8 cellular contexts compared by ENCODE assay signal in the genomic region with DNA sequence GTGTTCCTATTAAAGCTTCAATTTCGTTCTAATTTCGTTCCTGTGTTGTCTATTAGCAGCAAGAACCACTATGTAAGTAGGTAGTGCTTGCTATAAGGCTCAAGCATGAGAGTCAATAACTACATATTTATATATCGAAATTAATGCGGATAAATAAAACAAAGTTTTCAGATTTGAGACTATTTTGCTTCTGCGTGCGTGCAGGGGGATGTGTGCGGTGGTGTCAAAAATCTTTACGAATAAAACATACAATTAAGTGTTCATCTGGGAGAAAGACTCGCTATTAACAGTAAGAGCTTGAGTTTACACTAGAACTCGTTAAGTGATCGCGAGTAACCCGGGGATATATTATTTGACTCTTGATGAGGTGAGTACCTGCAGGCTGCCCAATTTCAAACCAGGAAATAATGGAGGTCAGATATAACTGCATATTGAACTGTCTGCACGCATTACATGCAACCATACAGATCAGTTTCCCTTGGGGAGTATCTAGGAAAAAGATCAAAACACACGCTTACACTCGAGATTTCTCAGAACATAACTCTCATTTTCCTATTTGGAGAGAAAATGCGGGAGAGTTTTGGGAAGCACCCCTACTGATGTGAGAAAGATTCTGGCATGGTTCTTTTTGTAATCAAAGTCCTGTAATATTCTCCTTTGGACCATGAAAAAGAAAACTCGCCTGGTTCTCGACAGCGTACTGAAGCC. TPM values are rescaled to one million over a fixed set of nuclear protein-coding genes. Genes with fewer than 3 reads are reported as not detected.
A peak's percentile ranks its signal among the peaks of the same experiment; 100 is the strongest.
DNase-seq lines count a peak whose midpoint lies in the region; ATAC-seq and TF ChIP-seq lines count a peak whose summit lies in the region.

No MANE protein-coding gene starts in this region.

- H3K27ac ChIP-seq in heart right ventricle = peak overlapping the region; percentile 83 to 99 (median 96)
- peak overlapping the region; percentile 96 for H3K27ac ChIP-seq in colonic mucosa
- peak overlapping the region; percentile 96 for H3K27ac ChIP-seq in mesodermal cell (ENCODE audit: low read depth, low read length, severe bottlenecking)

- H3K36me3 ChIP-seq in heart right ventricle = peaks cover 0 to 41% (median 7%) of the 10 kb centered on the region in 9 donors
- H3K36me3 ChIP-seq in NT2/D1 (ENCODE audit: insufficient read depth, insufficient read length, low read length) = peaks cover 35% of the 10 kb centered on the region
- H3K36me3 ChIP-seq in colonic mucosa = no peaks in the 10 kb centered on the region
- peaks cover 24% of the 10 kb centered on the region for H3K36me3 ChIP-seq in mesodermal cell (ENCODE audit: control insufficient read depth, insufficient read depth, low read length)

- H3K9me3 ChIP-seq in heart right ventricle = no peaks in the 10 kb centered on the region
- H3K9me3 ChIP-seq in NT2/D1 (ENCODE audit: insufficient read depth, low read length) = no peaks in the 10 kb centered on the region
- no peaks in the 10 kb centered on the region for H3K9me3 ChIP-seq in colonic mucosa
- H3K9me3 ChIP-seq in mesodermal cell (ENCODE audit: control insufficient read depth, low read length) = no peaks in the 10 kb centered on the region

- intact Hi-C loops in heart right ventricle (cut with DNase I) = loop anchor here in 5 of 10 donors (5.0 to 10.0 kb wide), 3 partner anchors 48 to 79 kb away; a partner anchor contains a TSS
- intact Hi-C loops in left ventricle myocardium superior (cut with micrococcal nuclease) = loop anchor here (10.0 kb wide), 1 partner anchor 69 kb away; no protein-coding TSS in a partner anchor
- intact Hi-C loops in colonic mucosa (cut with DNase I) = no loop called here

- H3K9ac ChIP-seq in NT2/D1 (ENCODE audit: insufficient read length, low read depth) = peak overlapping the region; percentile 96
- peak overlapping the region; percentile 63 to 91 for H3K9ac ChIP-seq in colonic mucosa (ENCODE audit: low read depth in 2 of 2, low read length in 2 of 2)

- H3K4me3 ChIP-seq in heart right ventricle (peak overlapping the region; percentile 74 to 97 (median 93)), NT2/D1 (ENCODE audit: insufficient read length, low read depth) (peak overlapping the region; percentile 95), colonic mucosa (peak overlapping the region; percentile 91), mesodermal cell (ENCODE audit: extremely low read depth, insufficient read depth, low read length, poor library complexity, severe bottlenecking) (peak overlapping the region; percentile 77)

- no peak for ATAC-seq in heart right ventricle
- ATAC-seq in left ventricle myocardium superior = no peak

- no peak for DNase-seq in heart right ventricle
- no peak for DNase-seq in left ventricle myocardium superior
- no peak for DNase-seq in NT2/D1 (ENCODE audit: low read depth, low spot score)
- peak; percentile 22 for DNase-seq in colonic mucosa
- no peak for DNase-seq in retina
- DNase-seq in activated CD4-positive, CD25-positive, alpha-beta regulatory T cell treated with anti-CD3 and anti-CD28 coated beads, Interleukin-2, amount 50 U/mL, for 72 hours = no peak
- no peak for DNase-seq in AG08395 (ENCODE audit: low spot score)

- WGBS in heart right ventricle, 2 donors = 6 to 8% methylated on average over 20 of the region's 20 CpGs
- WGBS in mesodermal cell (ENCODE audit: insufficient coverage in 2 of 2), 2 experiments = 0% methylated on average over 4 to 8 of the region's 20 CpGs

- TF ChIP-seq CTCF in heart right ventricle (IDR thresholded peaks at IDR 0.05) = no peak
- TF ChIP-seq CTCF in colonic mucosa (IDR thresholded peaks at IDR 0.05) = no peak

- H3K4me1 ChIP-seq in heart right ventricle = peaks cover 0 to 46% (median 24%) of the 10 kb centered on the region in 9 donors
- H3K4me1 ChIP-seq in NT2/D1 (ENCODE audit: insufficient read depth, insufficient read length) = no peaks in the 10 kb centered on the region
- H3K4me1 ChIP-seq in colonic mucosa = no peaks in the 10 kb centered on the region
- H3K4me1 ChIP-seq in mesodermal cell (ENCODE audit: control insufficient read depth, insufficient read depth, low read length, poor library complexity, severe bottlenecking) = no peaks in the 10 kb centered on the region

- H3K27me3 ChIP-seq in heart right ventricle (no peaks in the 10 kb centered on the region), NT2/D1 (ENCODE audit: insufficient read depth, insufficient read length) (no peaks in the 10 kb centered on the region), colonic mucosa (no peaks in the 10 kb centered on the region)

RNA-seq across cellular contexts. Expression of a gene that starts 0.8 kb away (rescaled TPM):
- total RNA-seq in heart right ventricle = 10 to 100 TPM in 6 of 10 donors, 1 to 10 TPM in 4; 8.5 to 21.7 (median 10.7) TPM
- 10 to 100 TPM; 11.4 to 20.4 TPM for polyA plus RNA-seq in heart right ventricle
- 12.4 TPM for total RNA-seq in left ventricle myocardium superior
- total RNA-seq in colonic mucosa = 100 to 1,000 TPM; 115 to 149 TPM
- 62.7 TPM for polyA plus RNA-seq in mesodermal cell (2013, experiment 1 of 2)
- polyA plus RNA-seq in mesodermal cell (2013, experiment 2 of 2) = 75.6 TPM

RNA-seq across cellular contexts. Expression of a gene that starts 30.6 kb away (rescaled TPM):
- total RNA-seq in heart right ventricle = 1 to 10 TPM; 5.9 to 8.5 (median 7.1) TPM
- 1 to 10 TPM; 4.0 to 5.9 TPM for polyA plus RNA-seq in heart right ventricle
- 7.1 TPM for total RNA-seq in left ventricle myocardium superior
- total RNA-seq in colonic mucosa = 1 to 10 TPM; 7.4 to 8.0 TPM
- polyA plus RNA-seq in mesodermal cell (2013, experiment 1 of 2) = 5.0 TPM
- 4.2 TPM for polyA plus RNA-seq in mesodermal cell (2013, experiment 2 of 2)

RNA-seq across cellular contexts. Expression of a gene that starts 46.6 kb away (rescaled TPM):
- total RNA-seq in heart right ventricle (1 to 10 TPM; 3.6 to 8.1 (median 4.1) TPM), left ventricle myocardium superior (4.3 TPM), colonic mucosa (10 to 100 TPM; 17.3 to 18.6 TPM)
- 1 to 10 TPM; 3.8 to 5.4 TPM for polyA plus RNA-seq in heart right ventricle
- 10.2 TPM for polyA plus RNA-seq in mesodermal cell (2013, experiment 1 of 2)
- 12.1 TPM for polyA plus RNA-seq in mesodermal cell (2013, experiment 2 of 2)

RNA-seq across cellular contexts. Expression of a gene that starts 46.7 kb away (rescaled TPM):
- total RNA-seq in heart right ventricle = 1 to 10 TPM; 4.1 to 7.8 (median 5.2) TPM
- polyA plus RNA-seq in heart right ventricle = 1 to 10 TPM; 1.2 to 1.5 TPM
- 5.1 TPM for total RNA-seq in left ventricle myocardium superior
- 10 to 100 TPM; 10.3 to 12.9 TPM for total RNA-seq in colonic mucosa
- 6.5 TPM for polyA plus RNA-seq in mesodermal cell (2013, experiment 1 of 2)
- 8.0 TPM for polyA plus RNA-seq in mesodermal cell (2013, experiment 2 of 2)
